ENCODE assay signal across 26 cellular contexts in the genomic region with DNA sequence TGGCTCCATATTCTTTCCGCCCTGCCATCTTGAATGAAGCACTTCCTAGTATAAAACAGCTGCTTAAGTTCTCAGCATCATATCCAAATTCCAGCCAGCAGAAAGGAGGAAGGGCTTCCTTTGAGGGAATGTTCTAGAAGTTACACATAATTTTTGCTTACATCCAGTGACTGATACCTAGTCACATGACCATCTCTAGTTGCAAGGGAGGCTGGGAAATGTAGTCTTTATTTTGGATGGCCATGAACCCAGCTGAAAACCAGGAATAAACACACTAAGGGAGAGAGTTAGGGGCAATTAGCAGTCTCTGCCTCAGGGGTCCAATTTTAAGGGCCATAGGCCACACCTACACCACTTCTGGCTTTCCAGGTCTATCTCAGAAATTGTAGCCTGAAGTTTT. TPM values are rescaled to one million over a fixed set of nuclear protein-coding genes. Genes with fewer than 3 reads are reported as not detected.
A peak's percentile ranks its signal among the peaks of the same experiment; 100 is the strongest.
DNase-seq lines count a peak whose midpoint lies in the region; ATAC-seq and TF ChIP-seq lines count a peak whose summit lies in the region.
"Had no signal": no experiment of that assay in that cellular context is flagged by ENCODE, and none has a peak within 500 bp of the region (broad histone marks: within the 10 kb centered on the region; RNA-seq: fewer than 3 reads in every experiment).

No MANE protein-coding gene starts in this region.

- POLR2A ChIA-PET in SK-N-SH (lab: Yijun Ruan, JAX) = no interaction called here
- POLR2A ChIA-PET in CD4-positive, alpha-beta memory T cell (lab: Charles Lee; ENCODE audit: partially characterized antibody) = no interaction called here

- H2BK5ac ChIP-seq in trophoblast cell (ENCODE audit: low read depth, low read length, poor library complexity) = no peak overlapping the region

- intact Hi-C loops in CD4-positive, alpha-beta memory T cell (cut with micrococcal nuclease) = no loop called here

- no peak overlapping the region for H3K4me3 ChIP-seq in SK-N-SH (ENCODE audit: low read depth in 2 of 2, low read length in 1 of 2)
- no peak overlapping the region for H3K4me3 ChIP-seq in epithelial cell of esophagus (ENCODE audit: low read length)
- no peak overlapping the region for H3K4me3 ChIP-seq in trophoblast cell (ENCODE audit: low read depth, low read length)
- H3K4me3 ChIP-seq in CD4-positive, alpha-beta memory T cell (ENCODE audit: low read length in 2 of 2) = no peak overlapping the region
- H3K4me3 ChIP-seq: transverse colon had no signal

- no peak overlapping the region for H4K12ac ChIP-seq in trophoblast cell (ENCODE audit: low read depth, low read length)

- no peak overlapping the region for H4K91ac ChIP-seq in trophoblast cell (ENCODE audit: low read depth, low read length)

- no peak overlapping the region for H2AK5ac ChIP-seq in trophoblast cell (ENCODE audit: low read length)

- H3K18ac ChIP-seq in trophoblast cell (ENCODE audit: low read length) = no peak overlapping the region

- H3K9me2 ChIP-seq in SK-N-SH = no peaks in the 10 kb centered on the region

- no peak overlapping the region for H4K8ac ChIP-seq in trophoblast cell (ENCODE audit: low read depth, low read length)

- peaks cover 0 to 2% (median 0%) of the 10 kb centered on the region in 8 donors for H3K9me3 Mint-ChIP-seq in CD4-positive, alpha-beta memory T cell
- H3K9me3 Mint-ChIP-seq in stimulated activated naive CD8-positive, alpha-beta T cell treated with anti-CD3 and anti-CD28 coated beads, Interleukin-15, amount 100 ng/mL, for 72 hours = no peaks in the 10 kb centered on the region
- H3K9me3 Mint-ChIP-seq: activated CD8-positive, alpha-beta T cell treated with anti-CD3 and anti-CD28 coated beads for 36 hours; CD8-positive, alpha-beta memory T cell; central memory CD8-positive, alpha-beta T cell; naive thymus-derived CD4-positive, alpha-beta T cell had no signal

- H3K4me3 Mint-ChIP-seq in CD4-positive, alpha-beta memory T cell = no peak overlapping the region
- H3K4me3 Mint-ChIP-seq in stimulated activated naive CD8-positive, alpha-beta T cell treated with anti-CD3 and anti-CD28 coated beads, Interleukin-15, amount 100 ng/mL, for 72 hours = no peak overlapping the region
- H3K4me3 Mint-ChIP-seq: activated CD8-positive, alpha-beta T cell treated with anti-CD3 and anti-CD28 coated beads for 36 hours; CD8-positive, alpha-beta memory T cell; central memory CD8-positive, alpha-beta T cell; naive thymus-derived CD4-positive, alpha-beta T cell had no signal

- no peak for TF ChIP-seq EP300 in SK-N-SH (IDR thresholded peaks at IDR 0.05; ENCODE audit: borderline replicate concordance in 1 of 2, low read depth in 1 of 2, low read length in 1 of 2)

- H3K79me2 ChIP-seq in SK-N-SH (ENCODE audit: insufficient read depth) = no peaks in the 10 kb centered on the region
- H3K79me2 ChIP-seq in trophoblast cell (ENCODE audit: control insufficient read depth, insufficient read depth, low read length, poor library complexity) = no peaks in the 10 kb centered on the region

- H3F3A ChIP-seq in SK-N-SH (replicated peaks; ENCODE audit: insufficient read depth) = no peaks in the 10 kb centered on the region

- peaks cover 22 to 27% of the 10 kb centered on the region in 2 donors for H3K27me3 Mint-ChIP-seq in CD4-positive, alpha-beta memory T cell
- peaks cover 68% of the 10 kb centered on the region for H3K27me3 Mint-ChIP-seq in stimulated activated naive CD8-positive, alpha-beta T cell treated with anti-CD3 and anti-CD28 coated beads, Interleukin-15, amount 100 ng/mL, for 72 hours

- no peak overlapping the region for H3K27ac ChIP-seq in SK-N-SH (ENCODE audit: low read depth in 2 of 2, low read length in 1 of 2)
- peak overlapping the region; percentile 33 for H3K27ac ChIP-seq in trophoblast cell (ENCODE audit: low read depth, low read length)
- H3K27ac ChIP-seq in CD4-positive, alpha-beta memory T cell (ENCODE audit: low read depth, low read length) = no peak overlapping the region
- H3K27ac ChIP-seq: HL-60, transverse colon had no signal

- H3K79me1 ChIP-seq in trophoblast cell (ENCODE audit: low read length) = peaks cover 11% of the 10 kb centered on the region

- H3K4me1 ChIP-seq in SK-N-SH (ENCODE audit: control insufficient read depth in 1 of 2, insufficient read depth in 2 of 2, low read depth in 1 of 2, low read length in 1 of 2) (no peaks in the 10 kb centered on the region; a peak in 1 of 4 replicates), trophoblast cell (ENCODE audit: control insufficient read depth in 1 of 2, insufficient read depth in 2 of 2, low read length in 2 of 2) (peaks cover 6 to 14% of the 10 kb centered on the region in 2 experiments)
- no peaks in the 10 kb centered on the region for H3K4me1 ChIP-seq in CD4-positive, alpha-beta memory T cell (ENCODE audit: insufficient read depth, low read length)
- H3K4me1 ChIP-seq: transverse colon had no signal

- H3K4me1 Mint-ChIP-seq in CD4-positive, alpha-beta memory T cell = no peaks in the 10 kb centered on the region
- H3K4me1 Mint-ChIP-seq in stimulated activated naive CD8-positive, alpha-beta T cell treated with anti-CD3 and anti-CD28 coated beads, Interleukin-15, amount 100 ng/mL, for 72 hours = no peaks in the 10 kb centered on the region
- H3K4me1 Mint-ChIP-seq: CD8-positive, alpha-beta memory T cell; central memory CD8-positive, alpha-beta T cell; naive thymus-derived CD4-positive, alpha-beta T cell had no signal

- H2AFZ ChIP-seq in SK-N-SH (ENCODE audit: low read depth) = no peak overlapping the region
- no peak overlapping the region for H2AFZ ChIP-seq in trophoblast cell (ENCODE audit: insufficient read depth, low read length, poor library complexity)

- H3K9me3 ChIP-seq in SK-N-SH (no peaks in the 10 kb centered on the region), trophoblast cell (ENCODE audit: insufficient read depth, low read depth, low read length) (no peaks in the 10 kb centered on the region)
- H3K9me3 ChIP-seq in CD4-positive, alpha-beta memory T cell (ENCODE audit: control insufficient read depth in 1 of 2, low read length in 2 of 2) = no peaks in the 10 kb centered on the region
- H3K9me3 ChIP-seq: transverse colon had no signal

- TF ChIP-seq CTCF in SK-N-SH (IDR thresholded peaks at IDR 0.05) (no peak), epithelial cell of esophagus (IDR thresholded peaks at IDR 0.05; ENCODE audit: insufficient read depth, low read depth, low read length, missing control alignments) (no peak)

- no peaks in the 10 kb centered on the region for H3K36me3 Mint-ChIP-seq in CD4-positive, alpha-beta memory T cell
- H3K36me3 Mint-ChIP-seq: activated naive CD4-positive, alpha-beta T cell treated with anti-CD3 and anti-CD28 coated beads, Interleukin-2, amount 50 U/mL, for 72 hours; CD8-positive, alpha-beta memory T cell; naive thymus-derived CD4-positive, alpha-beta T cell had no signal

- H3K4me2 ChIP-seq in SK-N-SH (no peak overlapping the region), trophoblast cell (ENCODE audit: low read length) (no peak overlapping the region)

- H3K4ac ChIP-seq in trophoblast cell (ENCODE audit: low read depth, low read length) = no peak overlapping the region

- no peak overlapping the region for H2BK12ac ChIP-seq in trophoblast cell (ENCODE audit: low read length)

- DNase-seq in SK-N-SH (no peak), RPMI7951 (ENCODE audit: low read depth) (peak; percentile 9), epithelial cell of esophagus (ENCODE audit: low read depth) (peak; percentile 16), trophoblast cell (no peak), NCI-H510A treated with DMSO at 0.1 percent for 48 hours (lab: John Stamatoyannopoulos, UW) (no peak)
- DNase-seq in CD4-positive, alpha-beta memory T cell = no peak
- DNase-seq in stimulated activated naive CD8-positive, alpha-beta T cell treated with anti-CD3 and anti-CD28 coated beads, Interleukin-15, amount 100 ng/mL, for 72 hours = no peak
- DNase-seq: activated CD4-positive, alpha-beta T cell treated with anti-CD3 and anti-CD28 coated beads for 1 hour; activated CD8-positive, alpha-beta T cell treated with anti-CD3 and anti-CD28 coated beads for 36 hours; CD8-positive, alpha-beta memory T cell; dermis blood vessel endothelial cell; GF-D8; left ventricle myocardium superior; midbrain; naive thymus-derived CD4-positive, alpha-beta T cell; NCI-H1105; NCI-H2029; OCI-M1; small intestine; stimulated activated CD8-positive, alpha-beta memory T cell treated with anti-CD3 and anti-CD28 coated beads, Interleukin-4, amount 100 ng/mL, for 48 hours; T-helper 2 cell; transverse colon had no signal

- H4K20me1 ChIP-seq in SK-N-SH (ENCODE audit: insufficient read depth) = no peaks in the 10 kb centered on the region

- CTCF ChIA-PET in SK-N-SH (lab: Yijun Ruan, JAX) = interaction anchor here (2.4 kb wide), 1 partner anchor 14 kb away, joined by 7 read pairs; no protein-coding TSS in a partner anchor
- CTCF ChIA-PET in CD4-positive, alpha-beta memory T cell (lab: Charles Lee; ENCODE audit: partially characterized antibody) = interaction anchor here (1.0 kb wide), 1 partner anchor 13 kb away, joined by 3 read pairs; no protein-coding TSS in a partner anchor

- no peak overlapping the region for H3K23ac ChIP-seq in trophoblast cell (ENCODE audit: low read length)

- H3K9ac ChIP-seq in SK-N-SH = no peak overlapping the region
- no peak overlapping the region for H3K9ac ChIP-seq in trophoblast cell (ENCODE audit: low read length)

- no peak for ATAC-seq in SK-N-SH treated with all-trans-retinoic acid at 6 μM for 48 hours
- no peak for ATAC-seq in stimulated activated naive CD8-positive, alpha-beta T cell treated with anti-CD3 and anti-CD28 coated beads, Interleukin-15, amount 100 ng/mL, for 72 hours
- ATAC-seq: activated CD8-positive, alpha-beta T cell treated with anti-CD3 and anti-CD28 coated beads for 36 hours; activated naive CD4-positive, alpha-beta T cell treated with anti-CD3 and anti-CD28 coated beads, Interleukin-2, amount 50 U/mL, for 72 hours; left ventricle myocardium superior; naive thymus-derived CD4-positive, alpha-beta T cell had no signal

- no CpG with 5 or more reads among the region's 1 CpG for WGBS in SK-N-SH (ENCODE audit: low lambda C conversion rate)
- no CpG with 5 or more reads among the region's 1 CpG for WGBS in trophoblast cell (ENCODE audit: extremely low coverage, insufficient coverage, insufficient read length)

- no peak for TF ChIP-seq RAD21 in SK-N-SH (IDR thresholded peaks at IDR 0.05; ENCODE audit: low read length)

- H3K27me3 ChIP-seq in SK-N-SH (ENCODE audit: insufficient read depth) (no peaks in the 10 kb centered on the region), trophoblast cell (ENCODE audit: insufficient read depth, low read length) (no peaks in the 10 kb centered on the region)
- no peaks in the 10 kb centered on the region for H3K27me3 ChIP-seq in CD4-positive, alpha-beta memory T cell (ENCODE audit: insufficient read depth, low read length)
- H3K27me3 ChIP-seq: transverse colon had no signal

- H3K14ac ChIP-seq in trophoblast cell (ENCODE audit: low read length) = no peak overlapping the region

- H3K36me3 ChIP-seq in SK-N-SH (replicated peaks in 1 of 2; ENCODE audit: control insufficient read depth in 1 of 2, insufficient read depth in 2 of 2, low read length in 1 of 2) (no peaks in the 10 kb centered on the region), trophoblast cell (ENCODE audit: control insufficient read depth in 1 of 2, insufficient read depth in 2 of 2, low read length in 2 of 2) (no peaks in the 10 kb centered on the region)
- H3K36me3 ChIP-seq in CD4-positive, alpha-beta memory T cell (ENCODE audit: insufficient read depth, low read length) = no peaks in the 10 kb centered on the region
- H3K36me3 ChIP-seq: transverse colon had no signal

- H3K27ac Mint-ChIP-seq in CD4-positive, alpha-beta memory T cell = no peak overlapping the region
- H3K27ac Mint-ChIP-seq in stimulated activated naive CD8-positive, alpha-beta T cell treated with anti-CD3 and anti-CD28 coated beads, Interleukin-15, amount 100 ng/mL, for 72 hours = no peak overlapping the region
- H3K27ac Mint-ChIP-seq: activated CD8-positive, alpha-beta T cell treated with anti-CD3 and anti-CD28 coated beads for 36 hours; activated naive CD4-positive, alpha-beta T cell treated with anti-CD3 and anti-CD28 coated beads, Interleukin-2, amount 50 U/mL, for 72 hours; CD8-positive, alpha-beta memory T cell; naive thymus-derived CD4-positive, alpha-beta T cell had no signal

- no peak overlapping the region for H2BK120ac ChIP-seq in trophoblast cell (ENCODE audit: insufficient read depth, low read length, poor library complexity)

RNA-seq across cellular contexts. Expression of a gene that starts 57.8 kb away (rescaled TPM):
- polyA plus RNA-seq in SK-N-SH (2012; rRNA removed) = 43.4 and 56.5 TPM in 2 replicates
- 53.7 and 54.8 TPM in 2 replicates for polyA plus RNA-seq in SK-N-SH (2012; cell fraction: cytosol; rRNA removed)
- polyA plus RNA-seq in SK-N-SH (2012; cell fraction: nucleus; rRNA removed) = 41.3 and 49.7 TPM in 2 replicates
- total RNA-seq in RPMI7951 (2014; rRNA removed; shearing (Covaris generic)) = 112 and 124 TPM in 2 replicates
- 125 and 137 TPM in 2 replicates for polyA plus RNA-seq in trophoblast cell (2013)
- total RNA-seq in CD4-positive, alpha-beta memory T cell = 10 to 100 TPM; 55.7 to 59.6 TPM
- 10 to 100 TPM; 36.3 to 42.6 TPM for polyA plus RNA-seq in CD4-positive, alpha-beta memory T cell

Comparison
In these comparisons a context has a peak if more than half of its experiments do, and no peak if none do; other contexts are left out.
1. DNase-seq: peak in RPMI7951 (single experiment) and epithelial cell of esophagus (single experiment); none in SK-N-SH (single experiment), trophoblast cell (0 of 2), CD4-positive, alpha-beta memory T cell (0 of 5), NCI-H510A treated with DMSO at 0.1 percent for 48 hours (single experiment) and stimulated activated naive CD8-positive, alpha-beta T cell treated with anti-CD3 and anti-CD28 coated beads, Interleukin-15, amount 100 ng/mL, for 72 hours (0 of 2).